In genomic region chr5:150211156-150212030, GRCh38 we compare ENCODE assay signal across 1 cellular context.
TF ChIP-seq lines count a peak whose summit lies in the region.

No MANE protein-coding gene starts in this region.

TF ChIP-seq in HCT116, 20 proteins besides CTCF, POLR2A, EP300 and RAD21 (continued from another document):
- TF ChIP-seq REST (IDR thresholded peaks at IDR 0.05; ENCODE audit: low read depth) = no peak
- TF ChIP-seq MAX (IDR thresholded peaks at IDR 0.05) = no peak
- no peak for TF ChIP-seq EZH2phosphoT487 (IDR thresholded peaks at IDR 0.05; ENCODE audit: borderline replicate concordance)
- no peak for TF ChIP-seq ZBTB33 (IDR thresholded peaks at IDR 0.05; ENCODE audit: extremely low read depth, insufficient replicate concordance, low read length)
- no peak for TF ChIP-seq CBX3 (IDR thresholded peaks at IDR 0.05; ENCODE audit: low read depth)
- TF ChIP-seq SRF (IDR thresholded peaks at IDR 0.05; ENCODE audit: low read depth) = no peak
- no peak for TF ChIP-seq FOSL1 (IDR thresholded peaks at IDR 0.05; ENCODE audit: low read depth)
- TF ChIP-seq JUND (IDR thresholded peaks at IDR 0.05) = no peak
- TF ChIP-seq ELF1 (IDR thresholded peaks at IDR 0.05; ENCODE audit: borderline replicate concordance, low read depth) = no peak
- no peak for TF ChIP-seq ZNF274 (IDR thresholded peaks at IDR 0.05; ENCODE audit: low read depth, low read length)
- TF ChIP-seq SP1 (IDR thresholded peaks at IDR 0.05; ENCODE audit: low read depth) = no peak
- TF ChIP-seq CEBPB (IDR thresholded peaks at IDR 0.05; ENCODE audit: low read depth) = no peak
- TF ChIP-seq EZH2 (IDR thresholded peaks at IDR 0.05) = no peak
- no peak for TF ChIP-seq ZFX (IDR thresholded peaks at IDR 0.05)
- TF ChIP-seq EGR1 (IDR thresholded peaks at IDR 0.05; ENCODE audit: low read depth) = no peak
- no peak for TF ChIP-seq YY1 (IDR thresholded peaks at IDR 0.05; ENCODE audit: extremely low read depth, insufficient replicate concordance, low read depth, low read length)
- TF ChIP-seq SIN3A (IDR thresholded peaks at IDR 0.05; ENCODE audit: low read depth) = no peak
- no peak for TF ChIP-seq POLR2AphosphoS5 (IDR thresholded peaks at IDR 0.05; ENCODE audit: low read depth, low read length)
- no peak for TF ChIP-seq ATF3 (IDR thresholded peaks at IDR 0.05)
